11 cellular contexts compared by ENCODE assay signal in genomic region chr2:101204400-101205095, GRCh38. TPM values are rescaled to one million over a fixed set of nuclear protein-coding genes. Genes with fewer than 3 reads are reported as not detected.
DNase-seq lines count a peak whose midpoint lies in the region; ATAC-seq and TF ChIP-seq lines count a peak whose summit lies in the region.
"Had no signal": no experiment of that assay in that cellular context is flagged by ENCODE, and none has a peak within 500 bp of the region (broad histone marks: within the 10 kb centered on the region; RNA-seq: fewer than 3 reads in every experiment).

No MANE protein-coding gene starts in this region.

- H3K9me3 ChIP-seq in gastrocnemius medialis: no peaks in the 10 kb centered on the region

- H3K36me3 ChIP-seq in gastrocnemius medialis: no peaks in the 10 kb centered on the region

- H3K27me3 Mint-ChIP-seq in activated CD8-positive, alpha-beta T cell treated with anti-CD3 and anti-CD28 coated beads for 36 hours: no peaks in the 10 kb centered on the region
- no peaks in the 10 kb centered on the region for H3K27me3 Mint-ChIP-seq in naive thymus-derived CD8-positive, alpha-beta T cell
- peaks cover 3% of the 10 kb centered on the region for H3K27me3 Mint-ChIP-seq in glutamatergic neuron (ENCODE audit: unreplicated experiment)

- H3K27ac Mint-ChIP-seq in activated CD8-positive, alpha-beta T cell treated with anti-CD3 and anti-CD28 coated beads for 36 hours: peak overlapping the region; percentile 34
- peak overlapping the region in 6 of 10 donors; percentile 33 to 91 (median 84) for H3K27ac Mint-ChIP-seq in naive thymus-derived CD8-positive, alpha-beta T cell
- H3K27ac Mint-ChIP-seq in glutamatergic neuron (ENCODE audit: unreplicated experiment): no peak overlapping the region

- no peak for TF ChIP-seq POLR2A in gastrocnemius medialis (IDR thresholded peaks at IDR 0.05)
- TF ChIP-seq POLR2A in erythroblast (IDR thresholded peaks at IDR 0.05; ENCODE audit: low read length): no peak

- H3K4me3 ChIP-seq in gastrocnemius medialis: no peak overlapping the region

- peaks cover 0 to 3% of the 10 kb centered on the region in 2 donors for H3K4me1 ChIP-seq in gastrocnemius medialis

- intact Hi-C loops in activated CD8-positive, alpha-beta T cell treated with anti-CD3 and anti-CD28 coated beads for 36 hours (cut with micrococcal nuclease): loop anchor here (5.0 to 10.0 kb wide), 2 partner anchors 170 to 192 kb away; no protein-coding TSS in a partner anchor
- intact Hi-C loops in gastrocnemius medialis (cut with DNase I; ENCODE audit: low total_unique reads): loop anchor here (5.0 to 10.0 kb wide), 2 partner anchors 192 to 600 kb away; no protein-coding TSS in a partner anchor

- H3K9me3 Mint-ChIP-seq in activated CD8-positive, alpha-beta T cell treated with anti-CD3 and anti-CD28 coated beads for 36 hours: no peaks in the 10 kb centered on the region
- peaks cover 0 to 3% (median under 1%) of the 10 kb centered on the region in 9 donors for H3K9me3 Mint-ChIP-seq in naive thymus-derived CD8-positive, alpha-beta T cell
- no peaks in the 10 kb centered on the region for H3K9me3 Mint-ChIP-seq in glutamatergic neuron (ENCODE audit: unreplicated experiment)

- H3K4me3 Mint-ChIP-seq in activated CD8-positive, alpha-beta T cell treated with anti-CD3 and anti-CD28 coated beads for 36 hours: no peak overlapping the region
- H3K4me3 Mint-ChIP-seq in naive thymus-derived CD8-positive, alpha-beta T cell: peak overlapping the region in 8 of 10 donors; percentile 26 to 75 (median 62)
- H3K4me3 Mint-ChIP-seq in glutamatergic neuron (ENCODE audit: unreplicated experiment): no peak overlapping the region

- H3K27me3 ChIP-seq in gastrocnemius medialis: no peaks in the 10 kb centered on the region

- H3K4me1 Mint-ChIP-seq in activated CD8-positive, alpha-beta T cell treated with anti-CD3 and anti-CD28 coated beads for 36 hours (ENCODE audit: low read depth): no peaks in the 10 kb centered on the region
- peaks cover 0 to 13% (median 8%) of the 10 kb centered on the region in 4 donors for H3K4me1 Mint-ChIP-seq in naive thymus-derived CD8-positive, alpha-beta T cell
- no peaks in the 10 kb centered on the region for H3K4me1 Mint-ChIP-seq in glutamatergic neuron (ENCODE audit: low read depth, unreplicated experiment)

- peak; percentile 1 for DNase-seq in NCI-H748 (lab: John Stamatoyannopoulos, UW; ENCODE audit: unreplicated experiment)
- DNase-seq in NCI-H748 treated with DMSO at 0.1 percent for 48 hours (lab: John Stamatoyannopoulos, UW): no peak
- DNase-seq in HCEC 1CT: peak; percentile 28
- no peak for DNase-seq in activated CD8-positive, alpha-beta T cell treated with anti-CD3 and anti-CD28 coated beads for 36 hours
- DNase-seq in naive thymus-derived CD8-positive, alpha-beta T cell: no peak
- no peak for DNase-seq in glutamatergic neuron
- no peak for DNase-seq in gastrocnemius medialis
- no peak for DNase-seq in erythroblast (lab: John Stamatoyannopoulos, UW)
- DNase-seq: NCI-H1417 treated with DMSO at 0.1 percent for 48 hours, posterior cingulate gyrus had no signal

- H3K36me3 Mint-ChIP-seq in activated CD8-positive, alpha-beta T cell treated with anti-CD3 and anti-CD28 coated beads for 36 hours (ENCODE audit: low read depth): no peaks in the 10 kb centered on the region
- H3K36me3 Mint-ChIP-seq in naive thymus-derived CD8-positive, alpha-beta T cell: no peaks in the 10 kb centered on the region
- peaks cover 3% of the 10 kb centered on the region for H3K36me3 Mint-ChIP-seq in glutamatergic neuron (ENCODE audit: unreplicated experiment)

- CTCF ChIA-PET in activated CD8-positive, alpha-beta T cell treated with anti-CD3 and anti-CD28 coated beads for 36 hours (lab: Charles Lee): interaction anchor here (0.7 to 7.9 kb wide), 33 partner anchors 8 to 322 kb away, joined by 3 to 80 read pairs (median 5); partner anchors contain the start of gene TBC1D8

- no peak for TF ChIP-seq CTCF in activated CD8-positive, alpha-beta T cell treated with anti-CD3 and anti-CD28 coated beads for 36 hours (IDR thresholded peaks at IDR 0.05)
- TF ChIP-seq CTCF in glutamatergic neuron (IDR thresholded peaks at IDR 0.05; ENCODE audit: partially characterized antibody, unreplicated experiment): no peak
- no peak for TF ChIP-seq CTCF in gastrocnemius medialis (IDR thresholded peaks at IDR 0.05 in 4 of 5, conservative IDR thresholded peaks at IDR 0.05 in 1 of 5)

- peak; percentile 46 for ATAC-seq in activated CD8-positive, alpha-beta T cell treated with anti-CD3 and anti-CD28 coated beads for 36 hours
- no peak for ATAC-seq in naive thymus-derived CD8-positive, alpha-beta T cell
- no peak for ATAC-seq in gastrocnemius medialis

- POLR2A ChIA-PET in activated CD8-positive, alpha-beta T cell treated with anti-CD3 and anti-CD28 coated beads for 36 hours (lab: Charles Lee): interaction anchor here (1.1 kb wide), 1 partner anchor 9 kb away, joined by 3 read pairs; no protein-coding TSS in a partner anchor
- POLR2A ChIA-PET in naive thymus-derived CD8-positive, alpha-beta T cell (lab: Charles Lee): interaction anchor here (1.1 kb wide), 1 partner anchor 192 kb away, joined by 5 read pairs; no protein-coding TSS in a partner anchor

- no peak overlapping the region for H3K27ac ChIP-seq in gastrocnemius medialis
- H3K27ac ChIP-seq: C4-2B had no signal

- in situ Hi-C loops in gastrocnemius medialis (cut with MboI; ENCODE audit: low sequenced_read_pairs in 4 of 4): loop anchor here in 1 of 4 donors (25.0 kb wide), 1 partner anchor 617 kb away; no protein-coding TSS in a partner anchor

RNA-seq across cellular contexts. Expression of gene CNOT11, which starts 48.1 kb away (rescaled TPM):
- 10 to 100 TPM; 56.7 to 59.7 TPM for total RNA-seq in activated CD8-positive, alpha-beta T cell treated with anti-CD3 and anti-CD28 coated beads for 36 hours
- 10 to 100 TPM; 51.6 to 62.4 TPM for total RNA-seq in naive thymus-derived CD8-positive, alpha-beta T cell
- polyA plus RNA-seq in naive thymus-derived CD8-positive, alpha-beta T cell: 10 to 100 TPM; 64.2 to 69.3 (median 64.9) TPM
- 35.6 TPM for total RNA-seq in glutamatergic neuron (ENCODE audit: unreplicated experiment)
- total RNA-seq in gastrocnemius medialis: 10 to 100 TPM; 31.2 to 42.0 (median 35.5) TPM

RNA-seq across cellular contexts. Expression of gene TBC1D8, which starts 53.4 kb away (rescaled TPM):
- 1 to 10 TPM; 3.2 to 3.3 TPM for total RNA-seq in activated CD8-positive, alpha-beta T cell treated with anti-CD3 and anti-CD28 coated beads for 36 hours
- 1 to 10 TPM; 2.5 to 2.6 TPM for total RNA-seq in naive thymus-derived CD8-positive, alpha-beta T cell
- polyA plus RNA-seq in naive thymus-derived CD8-positive, alpha-beta T cell: under 1 TPM; 0.20 to 0.66 (median 0.59) TPM
- total RNA-seq in glutamatergic neuron (ENCODE audit: unreplicated experiment) (14.6 TPM), gastrocnemius medialis (100 to 1,000 TPM; 103 to 298 (median 201) TPM)

Comparison
In these comparisons a context has a peak if more than half of its experiments do, and no peak if none do; other contexts are left out.
1. DNase-seq: peak in NCI-H748 (single experiment) and HCEC 1CT (single experiment); none in NCI-H748 treated with DMSO at 0.1 percent for 48 hours (single experiment), activated CD8-positive, alpha-beta T cell treated with anti-CD3 and anti-CD28 coated beads for 36 hours (single experiment), naive thymus-derived CD8-positive, alpha-beta T cell (0 of 10), glutamatergic neuron (single experiment), gastrocnemius medialis (0 of 2) and erythroblast (0 of 2).
2. H3K4me3 Mint-ChIP-seq: peak in naive thymus-derived CD8-positive, alpha-beta T cell (8 of 10); none in activated CD8-positive, alpha-beta T cell treated with anti-CD3 and anti-CD28 coated beads for 36 hours (single experiment) and glutamatergic neuron (single experiment).